In the genomic region with DNA sequence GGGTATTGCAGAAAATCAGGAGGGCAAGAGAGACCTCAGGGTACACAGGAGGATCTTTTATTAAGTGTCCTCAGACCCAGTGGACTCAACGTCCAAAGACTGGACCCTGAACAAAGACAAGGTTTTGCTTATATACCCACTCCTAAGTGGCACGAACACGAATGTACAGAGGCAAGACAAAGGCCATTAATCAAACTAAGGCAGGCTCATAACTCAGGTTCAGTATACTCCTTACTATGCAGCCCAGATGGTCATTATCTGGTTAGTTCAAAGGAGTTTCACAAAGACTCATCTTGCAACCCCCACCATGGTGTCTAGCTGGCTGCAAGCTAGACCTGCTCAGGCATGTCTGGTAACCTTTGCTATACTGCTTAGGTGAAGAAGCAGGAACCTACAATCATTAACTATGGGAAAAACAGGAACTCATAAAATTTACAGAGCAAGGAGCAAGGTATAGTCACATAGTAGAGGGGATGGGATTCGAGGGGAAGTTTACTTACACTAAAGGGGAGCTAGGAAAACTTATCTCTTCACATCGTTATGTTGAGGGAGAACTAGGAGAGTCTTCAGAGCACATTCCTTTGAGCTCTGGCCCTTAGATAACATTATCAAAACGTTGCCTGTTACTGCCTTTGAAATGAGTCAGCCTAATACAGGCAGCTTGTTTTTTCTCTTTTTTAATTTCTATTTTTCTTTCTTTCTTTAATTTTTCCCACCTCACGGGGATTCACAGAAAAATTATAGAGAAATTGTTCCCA, we compare ENCODE assay signal across 1 cellular context.
TF ChIP-seq lines count a peak whose summit lies in the region.

No MANE protein-coding gene starts in this region.

TF ChIP-seq in K562, 482 proteins besides CTCF, POLR2A, EP300 and RAD21 (continued from another document and continues in another):
- TF ChIP-seq, protein P1, sequence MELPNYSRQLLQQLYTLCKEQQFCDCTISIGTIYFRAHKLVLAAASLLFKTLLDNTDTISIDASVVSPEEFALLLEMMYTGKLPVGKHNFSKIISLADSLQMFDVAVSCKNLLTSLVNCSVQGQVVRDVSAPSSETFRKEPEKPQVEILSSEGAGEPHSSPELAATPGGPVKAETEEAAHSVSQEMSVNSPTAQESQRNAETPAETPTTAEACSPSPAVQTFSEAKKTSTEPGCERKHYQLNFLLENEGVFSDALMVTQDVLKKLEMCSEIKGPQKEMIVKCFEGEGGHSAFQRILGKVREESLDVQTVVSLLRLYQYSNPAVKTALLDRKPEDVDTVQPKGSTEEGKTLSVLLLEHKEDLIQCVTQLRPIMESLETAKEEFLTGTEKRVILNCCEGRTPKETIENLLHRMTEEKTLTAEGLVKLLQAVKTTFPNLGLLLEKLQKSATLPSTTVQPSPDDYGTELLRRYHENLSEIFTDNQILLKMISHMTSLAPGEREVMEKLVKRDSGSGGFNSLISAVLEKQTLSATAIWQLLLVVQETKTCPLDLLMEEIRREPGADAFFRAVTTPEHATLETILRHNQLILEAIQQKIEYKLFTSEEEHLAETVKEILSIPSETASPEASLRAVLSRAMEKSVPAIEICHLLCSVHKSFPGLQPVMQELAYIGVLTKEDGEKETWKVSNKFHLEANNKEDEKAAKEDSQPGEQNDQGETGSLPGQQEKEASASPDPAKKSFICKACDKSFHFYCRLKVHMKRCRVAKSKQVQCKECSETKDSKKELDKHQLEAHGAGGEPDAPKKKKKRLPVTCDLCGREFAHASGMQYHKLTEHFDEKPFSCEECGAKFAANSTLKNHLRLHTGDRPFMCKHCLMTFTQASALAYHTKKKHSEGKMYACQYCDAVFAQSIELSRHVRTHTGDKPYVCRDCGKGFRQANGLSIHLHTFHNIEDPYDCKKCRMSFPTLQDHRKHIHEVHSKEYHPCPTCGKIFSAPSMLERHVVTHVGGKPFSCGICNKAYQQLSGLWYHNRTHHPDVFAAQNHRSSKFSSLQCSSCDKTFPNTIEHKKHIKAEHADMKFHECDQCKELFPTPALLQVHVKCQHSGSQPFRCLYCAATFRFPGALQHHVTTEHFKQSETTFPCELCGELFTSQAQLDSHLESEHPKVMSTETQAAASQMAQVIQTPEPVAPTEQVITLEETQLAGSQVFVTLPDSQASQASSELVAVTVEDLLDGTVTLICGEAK (IDR thresholded peaks at IDR 0.05), result no peak
- TF ChIP-seq, protein P1 (CRISPR knock-in tag; IDR thresholded peaks at IDR 0.05), result no peak
- TF ChIP-seq, protein P2, sequence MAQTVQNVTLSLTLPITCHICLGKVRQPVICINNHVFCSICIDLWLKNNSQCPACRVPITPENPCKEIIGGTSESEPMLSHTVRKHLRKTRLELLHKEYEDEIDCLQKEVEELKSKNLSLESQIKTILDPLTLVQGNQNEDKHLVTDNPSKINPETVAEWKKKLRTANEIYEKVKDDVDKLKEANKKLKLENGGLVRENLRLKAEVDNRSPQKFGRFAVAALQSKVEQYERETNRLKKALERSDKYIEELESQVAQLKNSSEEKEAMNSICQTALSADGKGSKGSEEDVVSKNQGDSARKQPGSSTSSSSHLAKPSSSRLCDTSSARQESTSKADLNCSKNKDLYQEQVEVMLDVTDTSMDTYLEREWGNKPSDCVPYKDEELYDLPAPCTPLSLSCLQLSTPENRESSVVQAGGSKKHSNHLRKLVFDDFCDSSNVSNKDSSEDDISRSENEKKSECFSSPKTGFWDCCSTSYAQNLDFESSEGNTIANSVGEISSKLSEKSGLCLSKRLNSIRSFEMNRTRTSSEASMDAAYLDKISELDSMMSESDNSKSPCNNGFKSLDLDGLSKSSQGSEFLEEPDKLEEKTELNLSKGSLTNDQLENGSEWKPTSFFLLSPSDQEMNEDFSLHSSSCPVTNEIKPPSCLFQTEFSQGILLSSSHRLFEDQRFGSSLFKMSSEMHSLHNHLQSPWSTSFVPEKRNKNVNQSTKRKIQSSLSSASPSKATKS (CRISPR knock-in tag; IDR thresholded peaks at IDR 0.05), result no peak
- peak; percentile 51; the same call in 1 of the 2 replicates for TF ChIP-seq HSF4 (CRISPR knock-in tag; IDR thresholded peaks at IDR 0.05; ENCODE audit: borderline replicate concordance)
- peak; percentile 94 for TF ChIP-seq ARID1B (IDR thresholded peaks at IDR 0.05)
- TF ChIP-seq TCF3 (CRISPR knock-in tag; IDR thresholded peaks at IDR 0.05), result peak; percentile 77
- no peak for TF ChIP-seq CAMTA2 (CRISPR knock-in tag; conservative IDR thresholded peaks at IDR 0.05)
- peak; percentile 49; the same call in 1 of the 2 replicates for TF ChIP-seq SMAD4 (CRISPR knock-in tag; conservative IDR thresholded peaks at IDR 0.05)
- TF ChIP-seq, protein P3, sequence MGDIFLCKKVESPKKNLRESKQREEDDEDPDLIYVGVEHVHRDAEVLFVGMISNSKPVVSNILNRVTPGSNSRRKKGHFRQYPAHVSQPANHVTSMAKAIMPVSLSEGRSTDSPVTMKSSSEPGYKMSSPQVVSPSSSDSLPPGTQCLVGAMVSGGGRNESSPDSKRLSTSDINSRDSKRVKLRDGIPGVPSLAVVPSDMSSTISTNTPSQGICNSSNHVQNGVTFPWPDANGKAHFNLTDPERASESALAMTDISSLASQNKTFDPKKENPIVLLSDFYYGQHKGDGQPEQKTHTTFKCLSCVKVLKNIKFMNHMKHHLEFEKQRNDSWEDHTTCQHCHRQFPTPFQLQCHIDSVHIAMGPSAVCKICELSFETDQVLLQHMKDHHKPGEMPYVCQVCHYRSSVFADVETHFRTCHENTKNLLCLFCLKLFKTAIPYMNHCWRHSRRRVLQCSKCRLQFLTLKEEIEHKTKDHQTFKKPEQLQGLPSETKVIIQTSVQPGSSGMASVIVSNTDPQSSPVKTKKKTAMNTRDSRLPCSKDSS (IDR thresholded peaks at IDR 0.05; ENCODE audit: low read depth, partially characterized antibody), result peak; percentile 73
- TF ChIP-seq TEAD1 (CRISPR knock-in tag; IDR thresholded peaks at IDR 0.05), result peak; percentile 35 to 67; a peak in 2 of 4 replicates
- peak; percentile 15; the same call in 1 of the 2 replicates for TF ChIP-seq MAFF (IDR thresholded peaks at IDR 0.05; ENCODE audit: low read length)
- TF ChIP-seq, protein P4, sequence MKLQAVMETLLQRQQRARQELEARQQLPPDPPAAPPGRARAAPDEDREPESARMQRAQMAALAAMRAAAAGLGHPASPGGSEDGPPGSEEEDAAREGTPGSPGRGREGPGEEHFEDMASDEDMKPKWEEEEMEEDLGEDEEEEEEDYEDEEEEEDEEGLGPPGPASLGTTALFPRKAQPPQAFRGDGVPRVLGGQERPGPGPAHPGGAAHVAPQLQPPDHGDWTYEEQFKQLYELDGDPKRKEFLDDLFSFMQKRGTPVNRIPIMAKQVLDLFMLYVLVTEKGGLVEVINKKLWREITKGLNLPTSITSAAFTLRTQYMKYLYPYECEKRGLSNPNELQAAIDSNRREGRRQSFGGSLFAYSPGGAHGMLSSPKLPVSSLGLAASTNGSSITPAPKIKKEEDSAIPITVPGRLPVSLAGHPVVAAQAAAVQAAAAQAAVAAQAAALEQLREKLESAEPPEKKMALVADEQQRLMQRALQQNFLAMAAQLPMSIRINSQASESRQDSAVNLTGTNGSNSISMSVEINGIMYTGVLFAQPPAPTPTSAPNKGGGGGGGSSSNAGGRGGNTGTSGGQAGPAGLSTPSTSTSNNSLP (IDR thresholded peaks at IDR 0.05; ENCODE audit: borderline replicate concordance, low read depth, low read length), result peak; percentile 37; the same call in 1 of the 2 replicates
- TF ChIP-seq CBX8 (IDR thresholded peaks at IDR 0.05; ENCODE audit: borderline replicate concordance, extremely low read depth, low read depth, low read length, poor library complexity, severe bottlenecking), result no peak
- TF ChIP-seq, protein P5, sequence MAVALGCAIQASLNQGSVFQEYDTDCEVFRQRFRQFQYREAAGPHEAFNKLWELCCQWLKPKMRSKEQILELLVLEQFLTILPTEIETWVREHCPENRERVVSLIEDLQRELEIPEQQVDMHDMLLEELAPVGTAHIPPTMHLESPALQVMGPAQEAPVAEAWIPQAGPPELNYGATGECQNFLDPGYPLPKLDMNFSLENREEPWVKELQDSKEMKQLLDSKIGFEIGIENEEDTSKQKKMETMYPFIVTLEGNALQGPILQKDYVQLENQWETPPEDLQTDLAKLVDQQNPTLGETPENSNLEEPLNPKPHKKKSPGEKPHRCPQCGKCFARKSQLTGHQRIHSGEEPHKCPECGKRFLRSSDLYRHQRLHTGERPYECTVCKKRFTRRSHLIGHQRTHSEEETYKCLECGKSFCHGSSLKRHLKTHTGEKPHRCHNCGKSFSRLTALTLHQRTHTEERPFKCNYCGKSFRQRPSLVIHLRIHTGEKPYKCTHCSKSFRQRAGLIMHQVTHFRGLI (CRISPR knock-in tag; IDR thresholded peaks at IDR 0.05), result no peak
- peak; percentile 77 for TF ChIP-seq NCOR1 (IDR thresholded peaks at IDR 0.05)
- TF ChIP-seq, protein P6, sequence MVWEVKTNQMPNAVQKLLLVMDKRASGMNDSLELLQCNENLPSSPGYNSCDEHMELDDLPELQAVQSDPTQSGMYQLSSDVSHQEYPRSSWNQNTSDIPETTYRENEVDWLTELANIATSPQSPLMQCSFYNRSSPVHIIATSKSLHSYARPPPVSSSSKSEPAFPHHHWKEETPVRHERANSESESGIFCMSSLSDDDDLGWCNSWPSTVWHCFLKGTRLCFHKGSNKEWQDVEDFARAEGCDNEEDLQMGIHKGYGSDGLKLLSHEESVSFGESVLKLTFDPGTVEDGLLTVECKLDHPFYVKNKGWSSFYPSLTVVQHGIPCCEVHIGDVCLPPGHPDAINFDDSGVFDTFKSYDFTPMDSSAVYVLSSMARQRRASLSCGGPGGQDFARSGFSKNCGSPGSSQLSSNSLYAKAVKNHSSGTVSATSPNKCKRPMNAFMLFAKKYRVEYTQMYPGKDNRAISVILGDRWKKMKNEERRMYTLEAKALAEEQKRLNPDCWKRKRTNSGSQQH (CRISPR knock-in tag; IDR thresholded peaks at IDR 0.05), result no peak
- TF ChIP-seq, protein P7, sequence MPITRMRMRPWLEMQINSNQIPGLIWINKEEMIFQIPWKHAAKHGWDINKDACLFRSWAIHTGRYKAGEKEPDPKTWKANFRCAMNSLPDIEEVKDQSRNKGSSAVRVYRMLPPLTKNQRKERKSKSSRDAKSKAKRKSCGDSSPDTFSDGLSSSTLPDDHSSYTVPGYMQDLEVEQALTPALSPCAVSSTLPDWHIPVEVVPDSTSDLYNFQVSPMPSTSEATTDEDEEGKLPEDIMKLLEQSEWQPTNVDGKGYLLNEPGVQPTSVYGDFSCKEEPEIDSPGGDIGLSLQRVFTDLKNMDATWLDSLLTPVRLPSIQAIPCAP (CRISPR knock-in tag; IDR thresholded peaks at IDR 0.05; ENCODE audit: borderline replicate concordance), result no peak
- TF ChIP-seq, protein P8, sequence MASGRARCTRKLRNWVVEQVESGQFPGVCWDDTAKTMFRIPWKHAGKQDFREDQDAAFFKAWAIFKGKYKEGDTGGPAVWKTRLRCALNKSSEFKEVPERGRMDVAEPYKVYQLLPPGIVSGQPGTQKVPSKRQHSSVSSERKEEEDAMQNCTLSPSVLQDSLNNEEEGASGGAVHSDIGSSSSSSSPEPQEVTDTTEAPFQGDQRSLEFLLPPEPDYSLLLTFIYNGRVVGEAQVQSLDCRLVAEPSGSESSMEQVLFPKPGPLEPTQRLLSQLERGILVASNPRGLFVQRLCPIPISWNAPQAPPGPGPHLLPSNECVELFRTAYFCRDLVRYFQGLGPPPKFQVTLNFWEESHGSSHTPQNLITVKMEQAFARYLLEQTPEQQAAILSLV (tag; IDR thresholded peaks at IDR 0.05), result no peak
- peak; percentile 20; the same call in 1 of the 2 replicates for TF ChIP-seq EHMT2 (IDR thresholded peaks at IDR 0.05)
- 0 out of 2 replicates have a peak, but pooled peaks have one; percentile 74 for TF ChIP-seq CBX1 (IDR thresholded peaks at IDR 0.05; ENCODE audit: low read depth)
- TF ChIP-seq KDM1A (IDR thresholded peaks at IDR 0.05), result peak; percentile 2 to 3; a peak in 2 of 4 replicates
- TF ChIP-seq NRF1 (conservative IDR thresholded peaks at IDR 0.05 in 1 of 2, IDR thresholded peaks at IDR 0.05 in 1 of 2), result no peak
- 0 out of 2 replicates have a peak, but pooled peaks have one; percentile 26 for TF ChIP-seq NFRKB (IDR thresholded peaks at IDR 0.05; ENCODE audit: low read depth)
- TF ChIP-seq SP1 (CRISPR knock-in tag; IDR thresholded peaks at IDR 0.05), result no peak
- TF ChIP-seq DMBX1 (CRISPR knock-in tag; IDR thresholded peaks at IDR 0.05; ENCODE audit: borderline replicate concordance), result peak; percentile 25; the same call in 1 of the 2 replicates
- TF ChIP-seq ZFPM2 (CRISPR knock-in tag; IDR thresholded peaks at IDR 0.05), result no peak
- TF ChIP-seq SREBF1 (IDR thresholded peaks at IDR 0.05; ENCODE audit: borderline replicate concordance, low read depth, low read length), result no peak
- no peak for TF ChIP-seq ZNF764 (CRISPR knock-in tag; IDR thresholded peaks at IDR 0.05; ENCODE audit: low read depth)
- TF ChIP-seq, protein P9, sequence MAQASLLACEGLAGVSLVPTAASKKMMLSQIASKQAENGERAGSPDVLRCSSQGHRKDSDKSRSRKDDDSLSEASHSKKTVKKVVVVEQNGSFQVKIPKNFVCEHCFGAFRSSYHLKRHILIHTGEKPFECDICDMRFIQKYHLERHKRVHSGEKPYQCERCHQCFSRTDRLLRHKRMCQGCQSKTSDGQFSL (CRISPR knock-in tag; IDR thresholded peaks at IDR 0.05), result no peak
- TF ChIP-seq, protein P9 (tag; IDR thresholded peaks at IDR 0.05), result no peak
- TF ChIP-seq NR2C1 (IDR thresholded peaks at IDR 0.05), result no peak
- peak; percentile 8; the same call in 1 of the 2 replicates for TF ChIP-seq NR2C1 (tag; IDR thresholded peaks at IDR 0.05)
- 0 out of 2 replicates have a peak, but pooled peaks have one; percentile 62 for TF ChIP-seq FOXJ2 (tag; IDR thresholded peaks at IDR 0.05)
- TF ChIP-seq TEAD4 (IDR thresholded peaks at IDR 0.05; ENCODE audit: low read length), result peak; percentile 91
- TF ChIP-seq TEAD4 (CRISPR knock-in tag; IDR thresholded peaks at IDR 0.05; ENCODE audit: borderline replicate concordance), result no peak
- no peak for TF ChIP-seq ELF2 (CRISPR knock-in tag; IDR thresholded peaks at IDR 0.05)
